10 cellular contexts compared by ENCODE assay signal in the genomic region with DNA sequence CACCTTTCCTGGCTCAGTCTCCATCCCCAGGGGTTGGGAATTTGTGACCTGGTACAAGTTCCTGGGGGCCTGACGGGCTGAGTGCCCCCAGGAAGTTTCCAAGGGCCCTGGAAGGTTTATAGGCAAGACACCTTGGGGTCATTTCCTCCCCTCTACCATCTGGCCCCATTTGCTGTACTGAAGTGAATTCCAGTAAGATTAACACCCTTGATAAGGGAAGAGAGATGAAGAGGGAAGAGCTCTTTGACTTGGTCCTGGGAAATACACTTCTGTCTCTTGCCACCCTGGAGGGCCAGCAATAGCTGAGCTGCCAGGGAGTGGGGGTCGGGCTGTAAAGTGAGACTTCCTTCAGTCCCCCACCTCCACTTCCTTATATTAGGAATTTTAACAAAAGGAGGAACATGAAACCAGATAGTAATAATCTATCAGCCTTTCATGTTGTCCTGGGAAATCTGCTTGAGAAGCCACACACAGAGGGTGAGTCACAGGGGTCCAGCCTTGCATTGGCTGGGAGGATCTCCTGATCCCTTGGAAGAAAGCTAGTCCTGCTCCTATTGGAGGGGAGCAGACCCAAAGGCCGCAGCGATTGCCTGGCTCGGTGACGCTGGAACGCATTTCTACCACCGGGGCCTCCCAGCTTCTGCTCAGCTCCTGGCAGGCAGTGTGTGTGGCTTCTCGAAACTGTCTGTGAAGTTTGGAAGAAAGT.
DNase-seq lines count a peak whose midpoint lies in the region; ATAC-seq and TF ChIP-seq lines count a peak whose summit lies in the region.
"Had no signal": no experiment of that assay in that cellular context is flagged by ENCODE, and none has a peak within 500 bp of the region (broad histone marks: within the 10 kb centered on the region; RNA-seq: fewer than 3 reads in every experiment).

No MANE protein-coding gene starts in this region.

- H3K4me3 ChIP-seq in thyroid gland (replicated peaks in 1 of 3) = no peak overlapping the region
- H3K4me3 ChIP-seq: coronary artery had no signal

- no peak for TF ChIP-seq CTCF in thyroid gland (IDR thresholded peaks at IDR 0.05)

- H3K36me3 ChIP-seq in thyroid gland = no peaks in the 10 kb centered on the region

- H3K9me3 ChIP-seq in thyroid gland = no peaks in the 10 kb centered on the region

- no peak for TF ChIP-seq POLR2A in thyroid gland (IDR thresholded peaks at IDR 0.05)

- H3K27ac ChIP-seq in thyroid gland = peak overlapping the region in 2 of 3 donors; percentile 10 to 21

- H3K4me1 ChIP-seq in thyroid gland = peaks cover 30 to 34% of the 10 kb centered on the region in 2 donors

- peak; percentile 96 for DNase-seq in HT1080 (ENCODE audit: low read depth)
- DNase-seq in brain pericyte (ENCODE audit: low read depth, low spot score) = peak; percentile 75
- DNase-seq in islet precursor cell = peak; percentile 98
- peak; percentile 19 to 25 for DNase-seq in thyroid gland
- no peak for DNase-seq in NOMO-1 treated with DMSO at 0.1 percent for 48 hours (lab: John Stamatoyannopoulos, UW; ENCODE audit: unreplicated experiment)
- DNase-seq in NCI-H2171 (lab: John Stamatoyannopoulos, UW) = no peak
- DNase-seq in activated CD8-positive, alpha-beta memory T cell treated with anti-CD3 and anti-CD28 coated beads for 24 hours = no peak
- DNase-seq: SHP77 had no signal

- intact Hi-C loops in thyroid gland (cut with DNase I) = no loop called here

- 79 to 89% methylated on average over 9 of the region's 9 CpGs for WGBS in thyroid gland, 2 donors

- ATAC-seq in GM18858 (IDR thresholded peaks at IDR 0.05; ENCODE audit: unreplicated experiment) = no peak

- no peaks in the 10 kb centered on the region for H3K27me3 ChIP-seq in thyroid gland

Comparison
In these comparisons a context has a peak if more than half of its experiments do, and no peak if none do; other contexts are left out.
1. DNase-seq: peak in HT1080 (single experiment), brain pericyte (single experiment), islet precursor cell (single experiment) and thyroid gland (2 of 2); none in NOMO-1 treated with DMSO at 0.1 percent for 48 hours (single experiment), NCI-H2171 (single experiment) and activated CD8-positive, alpha-beta memory T cell treated with anti-CD3 and anti-CD28 coated beads for 24 hours (single experiment).